ENCODE assay signal across 39 cellular contexts in the genomic region with DNA sequence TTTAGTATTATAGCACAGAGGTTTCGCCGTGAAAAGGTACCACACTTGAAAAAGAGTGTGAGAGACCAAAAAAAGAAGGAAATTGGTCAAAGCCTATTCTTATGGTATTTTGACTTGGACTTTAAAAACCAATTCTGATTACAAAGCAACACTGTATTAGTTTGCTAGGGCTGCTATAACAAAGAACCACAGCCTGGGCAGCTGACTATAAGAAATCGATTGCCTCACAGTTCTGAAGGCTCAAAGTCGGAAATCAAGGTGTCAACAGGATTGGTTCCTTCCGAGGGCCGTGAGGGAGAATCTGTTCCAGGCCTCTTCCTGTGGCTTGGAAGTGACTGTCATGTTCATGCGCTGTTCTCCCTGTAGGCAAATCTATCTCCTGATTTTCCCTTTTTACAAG. TPM values are rescaled to one million over a fixed set of nuclear protein-coding genes. Genes with fewer than 3 reads are reported as not detected.
DNase-seq lines count a peak whose midpoint lies in the region; ATAC-seq, FAIRE-seq and TF ChIP-seq lines count a peak whose summit lies in the region.
"Had no signal": no experiment of that assay in that cellular context is flagged by ENCODE, and none has a peak within 500 bp of the region (broad histone marks: within the 10 kb centered on the region; RNA-seq: fewer than 3 reads in every experiment).

No MANE protein-coding gene starts in this region.

- in situ Hi-C loops in HepG2 (cut with HindIII; ENCODE audit: extremely low pct_ligation_motif_present, low pct_unique_long_range_greater_than_20kb) = no loop called here
- in situ Hi-C loops in K562 (cut with MboI) = no loop called here

- H3K79me1 ChIP-seq in trophoblast cell (ENCODE audit: low read length) = peaks cover 2% of the 10 kb centered on the region

- no peaks in the 10 kb centered on the region for H3K79me2 ChIP-seq in HepG2 (ENCODE audit: insufficient read depth, low read length)
- no peaks in the 10 kb centered on the region for H3K79me2 ChIP-seq in K562 (ENCODE audit: control insufficient read depth, insufficient read depth, low read length)
- no peaks in the 10 kb centered on the region for H3K79me2 ChIP-seq in trophoblast cell (ENCODE audit: control insufficient read depth, insufficient read depth, low read length, poor library complexity)

- no peak overlapping the region for H3K23ac ChIP-seq in trophoblast cell (ENCODE audit: low read length)

- peaks cover 0 to 15% of the 10 kb centered on the region in 2 experiments; a peak in 2 of 5 replicates for H3K27me3 ChIP-seq in HepG2 (ENCODE audit: control insufficient read depth in 1 of 2, insufficient read depth in 2 of 2, low read length in 2 of 2)
- H3K27me3 ChIP-seq in right lobe of liver = no peaks in the 10 kb centered on the region
- H3K27me3 ChIP-seq in K562 (ENCODE audit: control insufficient read depth in 2 of 2, insufficient read depth in 2 of 2, low read length in 2 of 2) = no peaks in the 10 kb centered on the region
- H3K27me3 ChIP-seq in trophoblast cell (ENCODE audit: insufficient read depth, low read length) = no peaks in the 10 kb centered on the region
- H3K27me3 ChIP-seq in esophagus squamous epithelium = no peaks in the 10 kb centered on the region
- H3K27me3 ChIP-seq: BE2C; BLaER1; BLaER1 treated with 17β-estradiol and CSF1 and Interleukin-3, amounts not matched to agents 10 nM and 100 nM had no signal

- H2AK5ac ChIP-seq in trophoblast cell (ENCODE audit: low read length) = no peak overlapping the region

- H4K12ac ChIP-seq in trophoblast cell (ENCODE audit: low read depth, low read length) = no peak overlapping the region

- H3K4me3 ChIP-seq in HepG2 (replicated peaks in 1 of 3; ENCODE audit: insufficient read depth in 1 of 3, low read depth in 2 of 3, low read length in 3 of 3) = no peak overlapping the region
- no peak overlapping the region for H3K4me3 ChIP-seq in right lobe of liver
- no peak overlapping the region for H3K4me3 ChIP-seq in K562
- no peak overlapping the region for H3K4me3 ChIP-seq in trophoblast cell (ENCODE audit: low read depth, low read length)
- H3K4me3 ChIP-seq in esophagus squamous epithelium = no peak overlapping the region
- H3K4me3 ChIP-seq: A549; BLaER1; BLaER1 treated with 17β-estradiol and CSF1 and Interleukin-3, amounts not matched to agents 10 nM and 100 nM had no signal

- TF ChIP-seq RAD21 in HepG2 (CRISPR knock-in tag; IDR thresholded peaks at IDR 0.05) = no peak
- no peak for TF ChIP-seq RAD21 in K562 (CRISPR knock-in tag; conservative IDR thresholded peaks at IDR 0.05 in 1 of 2, IDR thresholded peaks at IDR 0.05 in 1 of 2)

- no peak overlapping the region for H3K9ac ChIP-seq in HepG2 (ENCODE audit: insufficient read depth, low read depth, low read length)
- no peak overlapping the region for H3K9ac ChIP-seq in K562 (ENCODE audit: insufficient read depth in 1 of 2, low read depth in 2 of 2, low read length in 2 of 2)
- H3K9ac ChIP-seq in trophoblast cell (ENCODE audit: low read length) = no peak overlapping the region
- H3K9ac ChIP-seq: BLaER1; BLaER1 treated with 17β-estradiol and CSF1 and Interleukin-3, amounts not matched to agents 10 nM and 100 nM had no signal

- TF ChIP-seq EP300 in HepG2 (IDR thresholded peaks at IDR 0.05; ENCODE audit: low read depth in 2 of 2, low read length in 2 of 2) (no peak), HepG2 (CRISPR knock-in tag; IDR thresholded peaks at IDR 0.05; ENCODE audit: borderline replicate concordance) (no peak), K562 (IDR thresholded peaks at IDR 0.05; ENCODE audit: low read length) (no peak)

- 18% methylated on average over 7 of the region's 7 CpGs for WGBS in HepG2 (ENCODE audit: low lambda C conversion rate)
- WGBS in right lobe of liver (ENCODE audit: insufficient coverage, low coverage, low lambda C conversion rate, missing lambda C conversion rate) = 96% methylated on average over 7 of the region's 7 CpGs
- WGBS in K562 (ENCODE audit: insufficient coverage, low coverage, missing lambda C conversion rate) = 65% methylated on average over 7 of the region's 7 CpGs
- WGBS in trophoblast cell (ENCODE audit: extremely low coverage, insufficient coverage, insufficient read length) = no CpG with 5 or more reads among the region's 7 CpGs
- 93 to 97% methylated on average over 6 to 7 of the region's 7 CpGs for WGBS in esophagus squamous epithelium, 2 donors

- H3K4me1 ChIP-seq in HepG2 (ENCODE audit: insufficient read depth, low read length) (no peaks in the 10 kb centered on the region), right lobe of liver (peaks cover 0 to 17% (median 8%) of the 10 kb centered on the region in 4 donors), K562 (replicated peaks in 1 of 2; ENCODE audit: control insufficient read depth in 2 of 2, insufficient read depth in 2 of 2, low read length in 2 of 2) (no peaks in the 10 kb centered on the region; a peak in 1 of 5 replicates), trophoblast cell (ENCODE audit: control insufficient read depth in 1 of 2, insufficient read depth in 2 of 2, low read length in 2 of 2) (peaks cover 0 to 6% of the 10 kb centered on the region in 2 experiments), esophagus squamous epithelium (peaks cover 0 to 26% (median 0%) of the 10 kb centered on the region in 3 donors)
- H3K4me1 ChIP-seq: BE2C, BLaER1 had no signal

- H3K36me3 ChIP-seq in HepG2 (replicated peaks in 1 of 2; ENCODE audit: control insufficient read depth in 1 of 2, insufficient read depth in 2 of 2, low read length in 2 of 2) (no peaks in the 10 kb centered on the region), right lobe of liver (no peaks in the 10 kb centered on the region), K562 (ENCODE audit: control insufficient read depth, insufficient read depth, low read length) (no peaks in the 10 kb centered on the region), trophoblast cell (ENCODE audit: control insufficient read depth in 1 of 2, insufficient read depth in 2 of 2, low read length in 2 of 2) (no peaks in the 10 kb centered on the region), esophagus squamous epithelium (peaks cover 0 to 25% (median 5%) of the 10 kb centered on the region in 3 donors)
- H3K36me3 ChIP-seq: BE2C, BLaER1 had no signal

- no peak overlapping the region for H3K27ac ChIP-seq in HepG2 (ENCODE audit: extremely low read length, insufficient read depth, low read length)
- no peak overlapping the region for H3K27ac ChIP-seq in right lobe of liver
- H3K27ac ChIP-seq in K562 (ENCODE audit: extremely low read depth, low read depth, low read length) = no peak overlapping the region
- peak overlapping the region; percentile 15 for H3K27ac ChIP-seq in epithelial cell of prostate
- H3K27ac ChIP-seq in trophoblast cell (ENCODE audit: low read depth, low read length) = no peak overlapping the region
- H3K27ac ChIP-seq in esophagus squamous epithelium = peak overlapping the region in 2 of 4 donors; percentile 7 to 18
- H3K27ac ChIP-seq: 22Rv1; A549; BLaER1; BLaER1 treated with 17β-estradiol and CSF1 and Interleukin-3, amounts not matched to agents 10 nM and 100 nM; C4-2B had no signal

- POLR2A ChIA-PET in HepG2 (lab: Yijun Ruan, JAX) = no interaction called here
- POLR2A ChIA-PET in K562 (lab: Yijun Ruan, JAX) = no interaction called here

- no peak for DNase-seq in HepG2 (ENCODE audit: low spot score)
- no peak for DNase-seq in right lobe of liver
- DNase-seq in K562 (ENCODE audit: extremely low read depth in 1 of 4, low spot score in 3 of 4) = no peak
- no peak for DNase-seq in epithelial cell of prostate (ENCODE audit: low read depth, low spot score)
- no peak for DNase-seq in trophoblast cell
- no peak for DNase-seq in esophagus squamous epithelium (lab: John Stamatoyannopoulos, UW)
- DNase-seq in RPMI8226 = no peak
- DNase-seq: 8988T; ACHN; AML-193; BE2C; C1 segment of cervical spinal cord; Caco-2; Calu3; CD4-positive, alpha-beta memory T cell; CD4-positive, alpha-beta T cell; CD4-positive, CD25-positive, alpha-beta regulatory T cell; CD8-positive, alpha-beta memory T cell; CD8-positive, alpha-beta T cell; COR-L47; DMS 273 treated with DMSO at 0.1 percent for 48 hours; DMS153; DMS53; DMS79; DMS79 treated with DMSO at 0.1 percent for 48 hours; DND-41; EL had no signal

- no peaks in the 10 kb centered on the region for H4K20me1 ChIP-seq in HepG2 (ENCODE audit: insufficient read depth, low read length)
- no peaks in the 10 kb centered on the region for H4K20me1 ChIP-seq in K562 (replicated peaks; ENCODE audit: control insufficient read depth, insufficient read depth, low read length)
- H4K20me1 ChIP-seq: BLaER1 had no signal

- H3K9me3 ChIP-seq in HepG2 (ENCODE audit: low read length) (no peaks in the 10 kb centered on the region), right lobe of liver (no peaks in the 10 kb centered on the region), K562 (replicated peaks; ENCODE audit: control insufficient read depth, insufficient read depth, low read depth, low read length) (no peaks in the 10 kb centered on the region), trophoblast cell (ENCODE audit: insufficient read depth, low read depth, low read length) (no peaks in the 10 kb centered on the region), esophagus squamous epithelium (no peaks in the 10 kb centered on the region)
- H3K9me3 ChIP-seq: A549; BE2C; BLaER1; BLaER1 treated with 17β-estradiol and CSF1 and Interleukin-3, amounts not matched to agents 10 nM and 100 nM; Caco-2 had no signal

- TF ChIP-seq POLR2A in HepG2 (IDR thresholded peaks at IDR 0.05; ENCODE audit: insufficient read depth in 1 of 2, low read depth in 2 of 2, low read length in 2 of 2) (no peak), right lobe of liver (IDR thresholded peaks at IDR 0.05) (no peak), K562 (conservative IDR thresholded peaks at IDR 0.05) (no peak), esophagus squamous epithelium (IDR thresholded peaks at IDR 0.05) (no peak)

- CTCF ChIA-PET in HepG2 (lab: Yijun Ruan, JAX; ENCODE audit: low intra/inter-chr PET ratio, low total read pairs) = no interaction called here
- CTCF ChIA-PET in K562 (lab: Yijun Ruan, JAX; ENCODE audit: low intra/inter-chr PET ratio) = no interaction called here

- H3K18ac ChIP-seq in trophoblast cell (ENCODE audit: low read length) = no peak overlapping the region

- peak overlapping the region; percentile 54 for H4K91ac ChIP-seq in trophoblast cell (ENCODE audit: low read depth, low read length)

- ATAC-seq in HepG2 (no peak), right lobe of liver (no peak), K562 (no peak), GM19452 (IDR thresholded peaks at IDR 0.05; ENCODE audit: unreplicated experiment) (no peak)
- ATAC-seq: A549; CD8-positive, alpha-beta T cell had no signal

- no peak for FAIRE-seq in HepG2 (lab: Jason Lieb, UNC)
- FAIRE-seq in K562 (lab: Jason Lieb, UNC) = no peak
- FAIRE-seq: A204.1, A549, D721Med had no signal

- H3K4ac ChIP-seq in trophoblast cell (ENCODE audit: low read depth, low read length) = no peak overlapping the region

- H2BK12ac ChIP-seq in trophoblast cell (ENCODE audit: low read length) = no peak overlapping the region

- no peak overlapping the region for H2BK120ac ChIP-seq in trophoblast cell (ENCODE audit: insufficient read depth, low read length, poor library complexity)

- no peak overlapping the region for H2BK5ac ChIP-seq in trophoblast cell (ENCODE audit: low read depth, low read length, poor library complexity)

- H3K14ac ChIP-seq in trophoblast cell (ENCODE audit: low read length) = no peak overlapping the region

- BruUV-seq in HepG2 (replicated peaks; lab: Mats Ljungman, UMichigan) (no TSS peak), K562 (replicated peaks; lab: Mats Ljungman, UMichigan) (no TSS peak)

- H3K9me1 ChIP-seq in K562 (ENCODE audit: control insufficient read depth, insufficient read depth, low read length) = no peaks in the 10 kb centered on the region

- TF ChIP-seq CTCF in HepG2 (CRISPR knock-in tag; IDR thresholded peaks at IDR 0.05) (no peak), right lobe of liver (IDR thresholded peaks at IDR 0.05) (no peak), K562 (IDR thresholded peaks at IDR 0.05 in 2 of 3, conservative IDR thresholded peaks at IDR 0.05 in 1 of 3; ENCODE audit: insufficient read depth in 2 of 3, low read depth in 1 of 3, low read length in 3 of 3) (no peak), esophagus squamous epithelium (IDR thresholded peaks at IDR 0.05) (no peak)

- no peak overlapping the region for H3K4me2 ChIP-seq in HepG2 (ENCODE audit: low read depth, low read length)
- no peak overlapping the region for H3K4me2 ChIP-seq in K562 (ENCODE audit: insufficient read depth, low read length)
- H3K4me2 ChIP-seq in trophoblast cell (ENCODE audit: low read length) = no peak overlapping the region
- H3K4me2 ChIP-seq: A549; BLaER1; BLaER1 treated with 17β-estradiol and CSF1 and Interleukin-3, amounts not matched to agents 10 nM and 100 nM had no signal

- intact Hi-C loops in HepG2 (cut with micrococcal nuclease; ENCODE audit: unreplicated experiment) (no loop called here), right lobe of liver (cut with DNase I) (no loop called here), K562 (cut with micrococcal nuclease) (no loop called here), esophagus squamous epithelium (cut with DNase I) (no loop called here)

- H2AFZ ChIP-seq in HepG2 (ENCODE audit: low read length) (no peak overlapping the region), K562 (ENCODE audit: low read depth, low read length) (no peak overlapping the region), trophoblast cell (ENCODE audit: insufficient read depth, low read length, poor library complexity) (no peak overlapping the region)

- no peak overlapping the region for H4K8ac ChIP-seq in trophoblast cell (ENCODE audit: low read depth, low read length)

RNA-seq across cellular contexts. Expression of a gene that starts 17.9 kb away (rescaled TPM):
- total RNA-seq in HepG2 (2016; rRNA removed; fragmentation: Illumina TruSeq; extraction: Trizol) (not detected in 2 replicates), right lobe of liver (1 to 10 TPM in 2 of 6 experiments, under 1 TPM in 4; 0.12 to 1.5 (median 0.73) TPM), K562 (2014; rRNA removed) (1.1 and 2.2 TPM in 2 replicates), K562 (2014; rRNA removed; fragmentation: Illumina TruSeq; extraction: Trizol) (4.0 and 5.2 TPM in 2 replicates), K562 (2015; rRNA removed; fragmentation: Illumina TruSeq; extraction: Trizol) (3.7 and 4.2 TPM in 2 replicates), K562 (2021) (2.0 and 2.2 TPM in 2 replicates), esophagus squamous epithelium (10 to 100 TPM; 34.9 to 73.2 (median 40.7) TPM)
- total RNA-seq in HepG2 (2016; cell fraction: cytosol; rRNA removed; fragmentation: Illumina TruSeq; extraction: Trizol; ENCODE audit: low read depth) = not detected in 2 replicates
- total RNA-seq in HepG2 (2016; cell fraction: insoluble cytoplasmic fraction; rRNA removed; fragmentation: Illumina TruSeq; extraction: Trizol) = not detected in 2 replicates
- not detected in 2 replicates for total RNA-seq in HepG2 (2016; cell fraction: membrane; rRNA removed; fragmentation: Illumina TruSeq; extraction: Trizol)
- not detected in 2 replicates for total RNA-seq in HepG2 (2016; cell fraction: nucleus; rRNA removed; fragmentation: Illumina TruSeq; extraction: Trizol)
- polyA plus RNA-seq in HepG2 (2011; rRNA removed) (not detected in 2 replicates), K562 (2011; rRNA removed) (1.4 and 1.9 TPM in 2 replicates), K562 (2014; fragmentation: Illumina TruSeq; extraction: Trizol) (3.1 and 3.6 TPM in 2 replicates), K562 (2014; fragmentation: Nextera tagmentation; extraction: Ambion mirVana) (1 to 10 TPM; 6.4 to 7.2 TPM), K562 (2014; rRNA removed) (2.9 and 3.4 TPM in 2 replicates)
- not detected in 2 replicates for polyA plus RNA-seq in HepG2 (2011; cell fraction: cytosol; rRNA removed)
- not detected in 2 replicates for polyA plus RNA-seq in HepG2 (2011; cell fraction: nucleus; rRNA removed)
- not detected in 2 replicates for polyA plus RNA-seq in HepG2 (2012)
- polyA plus RNA-seq in HepG2 (2016; cell fraction: cytosol; fragmentation: Illumina TruSeq; extraction: Trizol; ENCODE audit: low read depth) = not detected in 2 replicates
- polyA plus RNA-seq in HepG2 (2016; cell fraction: insoluble cytoplasmic fraction; fragmentation: Illumina TruSeq; extraction: Trizol; ENCODE audit: low read depth) = not detected in 2 replicates
- polyA plus RNA-seq in HepG2 (2016; cell fraction: membrane; fragmentation: Illumina TruSeq; extraction: Trizol; ENCODE audit: low read depth) = not detected in 2 replicates
- not detected in 2 replicates for polyA plus RNA-seq in HepG2 (2016; cell fraction: nucleus; fragmentation: Illumina TruSeq; extraction: Trizol; ENCODE audit: insufficient read depth, low read depth)
- polyA minus RNA-seq in HepG2 (2011; rRNA and poly(A)+ RNA removed; ENCODE audit: low replicate concordance) = 0.19 TPM in 1 of 2 replicates, not detected in the other
- polyA minus RNA-seq in HepG2 (2011; cell fraction: cytosol; rRNA and poly(A)+ RNA removed) = not detected in 2 replicates
- polyA minus RNA-seq in HepG2 (2011; cell fraction: nucleus; rRNA and poly(A)+ RNA removed) = not detected in 2 replicates
- total RNA-seq in K562 (2011; cell fraction: chromatin; rRNA removed; ENCODE audit: low replicate concordance) = 0.95 and 1.5 TPM in 2 replicates
- 0.83 and 0.92 TPM in 2 replicates for total RNA-seq in K562 (2011; cell fraction: nucleolus; rRNA removed)
- 0.59 and 1.6 TPM in 2 replicates for total RNA-seq in K562 (2011; cell fraction: nucleoplasm; rRNA removed)
- 0.47 and 0.51 TPM in 2 replicates for polyA plus RNA-seq in K562 (2011; cell fraction: cytosol; rRNA removed)
- 0.56 and 0.78 TPM in 2 replicates for polyA plus RNA-seq in K562 (2011; cell fraction: nucleus; rRNA removed)
- polyA plus RNA-seq in K562 (2012) = 3.2 and 5.8 TPM in 2 replicates
- 1.4 and 2.4 TPM in 2 replicates for polyA minus RNA-seq in K562 (2011; rRNA and poly(A)+ RNA removed)
- polyA minus RNA-seq in K562 (2011; cell fraction: cytosol; rRNA and poly(A)+ RNA removed) = 0.57 and 0.91 TPM in 2 replicates
- polyA minus RNA-seq in K562 (2011; cell fraction: nucleus; rRNA and poly(A)+ RNA removed) = 0.56 and 0.94 TPM in 2 replicates
- 5.7 and 7.0 TPM in 2 replicates for polyA plus RNA-seq in trophoblast cell (2013)
- total RNA-seq: A172, A673, Caco-2 had no signal
- polyA plus RNA-seq: AG04450, BJ had no signal

RNA-seq across cellular contexts. Expression of a gene that starts 59.7 kb away (rescaled TPM):
- 47.6 and 81.0 TPM in 2 replicates for total RNA-seq in HepG2 (2016; rRNA removed; fragmentation: Illumina TruSeq; extraction: Trizol)
- 10.6 and 13.0 TPM in 2 replicates for total RNA-seq in HepG2 (2016; cell fraction: cytosol; rRNA removed; fragmentation: Illumina TruSeq; extraction: Trizol; ENCODE audit: low read depth)
- total RNA-seq in HepG2 (2016; cell fraction: insoluble cytoplasmic fraction; rRNA removed; fragmentation: Illumina TruSeq; extraction: Trizol) = 48.9 and 81.8 TPM in 2 replicates
- 33.6 and 35.1 TPM in 2 replicates for total RNA-seq in HepG2 (2016; cell fraction: membrane; rRNA removed; fragmentation: Illumina TruSeq; extraction: Trizol)
- 21.1 and 23.6 TPM in 2 replicates for total RNA-seq in HepG2 (2016; cell fraction: nucleus; rRNA removed; fragmentation: Illumina TruSeq; extraction: Trizol)
- polyA plus RNA-seq in HepG2 (2011; rRNA removed) = 37.2 and 49.1 TPM in 2 replicates
- polyA plus RNA-seq in HepG2 (2011; cell fraction: cytosol; rRNA removed) = 18.2 and 34.5 TPM in 2 replicates
- 7.1 and 8.3 TPM in 2 replicates for polyA plus RNA-seq in HepG2 (2011; cell fraction: nucleus; rRNA removed)
- 26.1 and 31.9 TPM in 2 replicates for polyA plus RNA-seq in HepG2 (2012)
- 11.8 and 15.4 TPM in 2 replicates for polyA plus RNA-seq in HepG2 (2016; cell fraction: cytosol; fragmentation: Illumina TruSeq; extraction: Trizol; ENCODE audit: low read depth)
- 79.9 and 90.6 TPM in 2 replicates for polyA plus RNA-seq in HepG2 (2016; cell fraction: insoluble cytoplasmic fraction; fragmentation: Illumina TruSeq; extraction: Trizol; ENCODE audit: low read depth)
- 29.9 and 35.6 TPM in 2 replicates for polyA plus RNA-seq in HepG2 (2016; cell fraction: membrane; fragmentation: Illumina TruSeq; extraction: Trizol; ENCODE audit: low read depth)
- polyA plus RNA-seq in HepG2 (2016; cell fraction: nucleus; fragmentation: Illumina TruSeq; extraction: Trizol; ENCODE audit: insufficient read depth, low read depth) = 32.3 and 35.9 TPM in 2 replicates
- polyA minus RNA-seq in HepG2 (2011; rRNA and poly(A)+ RNA removed; ENCODE audit: low replicate concordance) = 5.5 and 8.5 TPM in 2 replicates
- polyA minus RNA-seq in HepG2 (2011; cell fraction: cytosol; rRNA and poly(A)+ RNA removed) = 10.5 and 16.0 TPM in 2 replicates
- polyA minus RNA-seq in HepG2 (2011; cell fraction: nucleus; rRNA and poly(A)+ RNA removed) = 12.2 and 15.8 TPM in 2 replicates
- total RNA-seq in right lobe of liver = 10 to 100 TPM; 14.7 to 24.6 (median 18.9) TPM
- total RNA-seq in K562 (2011; cell fraction: chromatin; rRNA removed; ENCODE audit: low replicate concordance) = 3.5 and 8.5 TPM in 2 replicates
- total RNA-seq in K562 (2011; cell fraction: nucleolus; rRNA removed) = 2.2 and 2.5 TPM in 2 replicates
- total RNA-seq in K562 (2011; cell fraction: nucleoplasm; rRNA removed) = 6.6 and 11.1 TPM in 2 replicates
- 17.9 and 22.5 TPM in 2 replicates for total RNA-seq in K562 (2014; rRNA removed)
- total RNA-seq in K562 (2014; rRNA removed; fragmentation: Illumina TruSeq; extraction: Trizol) = 58.0 and 65.7 TPM in 2 replicates
- 53.0 and 59.4 TPM in 2 replicates for total RNA-seq in K562 (2015; rRNA removed; fragmentation: Illumina TruSeq; extraction: Trizol)
- total RNA-seq in K562 (2021) = 38.4 and 40.1 TPM in 2 replicates
- 61.8 and 85.7 TPM in 2 replicates for polyA plus RNA-seq in K562 (2011; rRNA removed)
- 14.2 and 38.6 TPM in 2 replicates for polyA plus RNA-seq in K562 (2011; cell fraction: cytosol; rRNA removed)
- 6.8 and 13.5 TPM in 2 replicates for polyA plus RNA-seq in K562 (2011; cell fraction: nucleus; rRNA removed)
- polyA plus RNA-seq in K562 (2012) = 36.3 and 50.4 TPM in 2 replicates
- polyA plus RNA-seq in K562 (2014; fragmentation: Illumina TruSeq; extraction: Trizol) = 53.3 and 70.7 TPM in 2 replicates
- 100 to 1,000 TPM; 136 to 146 TPM for polyA plus RNA-seq in K562 (2014; fragmentation: Nextera tagmentation; extraction: Ambion mirVana)
- polyA plus RNA-seq in K562 (2014; rRNA removed) = 38.3 and 41.9 TPM in 2 replicates
- polyA minus RNA-seq in K562 (2011; rRNA and poly(A)+ RNA removed) = 28.5 and 30.6 TPM in 2 replicates
- polyA minus RNA-seq in K562 (2011; cell fraction: cytosol; rRNA and poly(A)+ RNA removed) = 9.2 and 14.9 TPM in 2 replicates
- 2.6 and 4.4 TPM in 2 replicates for polyA minus RNA-seq in K562 (2011; cell fraction: nucleus; rRNA and poly(A)+ RNA removed)
- polyA plus RNA-seq in trophoblast cell (2013) = 57.9 and 58.3 TPM in 2 replicates
- total RNA-seq in esophagus squamous epithelium = 10 to 100 TPM; 36.0 to 61.0 (median 49.9) TPM

Comparison
In these comparisons a context has a peak if more than half of its experiments do, and no peak if none do; other contexts are left out.
1. RNA of a gene that starts 17.9 kb away (total RNA-seq): 34.9 to 73.2 TPM in esophagus squamous epithelium; 0.59 to 5.2 TPM in K562, 0.12 to 1.5 TPM in right lobe of liver and not detected in HepG2; every median in the first group is over 4 times any median in the second.